ENCODE assay signal across 11 cellular contexts in genomic region chr17:1043601-1044251, GRCh38. TPM values are rescaled to one million over a fixed set of nuclear protein-coding genes. Genes with fewer than 3 reads are reported as not detected.
A peak's percentile ranks its signal among the peaks of the same experiment; 100 is the strongest.
DNase-seq lines count a peak whose midpoint lies in the region; ATAC-seq and TF ChIP-seq lines count a peak whose summit lies in the region.
"Had no signal": no experiment of that assay in that cellular context is flagged by ENCODE, and none has a peak within 500 bp of the region (broad histone marks: within the 10 kb centered on the region; RNA-seq: fewer than 3 reads in every experiment).

No MANE protein-coding gene starts in this region.

- H3K36me3 Mint-ChIP-seq in nephron progenitor cell (ENCODE audit: low read depth): peaks cover 30% of the 10 kb centered on the region
- peaks cover 0 to 54% (median 12%) of the 10 kb centered on the region in 3 donors for H3K36me3 Mint-ChIP-seq in CD8-positive, alpha-beta memory T cell
- H3K36me3 Mint-ChIP-seq in activated CD4-positive, alpha-beta memory T cell treated with anti-CD3 and anti-CD28 coated beads, Interleukin-2, amount 10 ng/mL, durations not matched to agents 7 days and 5 days (ENCODE audit: low read depth): peaks cover 32% of the 10 kb centered on the region

- peaks cover 0 to 5% of the 10 kb centered on the region in 2 donors for H3K4me1 ChIP-seq in aorta (ENCODE audit: control insufficient read depth in 1 of 2, insufficient read depth in 2 of 2, low read length in 2 of 2)
- H3K4me1 ChIP-seq in CD8-positive, alpha-beta memory T cell (ENCODE audit: insufficient read depth, low read length): no peaks in the 10 kb centered on the region
- H3K4me1 ChIP-seq: A549 had no signal

- CTCF ChIA-PET in CD8-positive, alpha-beta memory T cell (lab: Charles Lee): interaction anchor here (2.9 kb wide), 1 partner anchor 12 kb away, joined by 9 read pairs; no protein-coding TSS in a partner anchor
- CTCF ChIA-PET in activated CD4-positive, alpha-beta memory T cell treated with anti-CD3 and anti-CD28 coated beads, Interleukin-2, amount 10 ng/mL, durations not matched to agents 7 days and 5 days (lab: Charles Lee): interaction anchor here (0.9 to 1.0 kb wide), 2 partner anchors 13 to 15 kb away, joined by 3 read pairs; no protein-coding TSS in a partner anchor

- TF ChIP-seq CTCF in nephron progenitor cell (IDR thresholded peaks at IDR 0.05): no peak

- no peaks in the 10 kb centered on the region for H3K9me3 Mint-ChIP-seq in nephron progenitor cell
- H3K9me3 Mint-ChIP-seq in CD8-positive, alpha-beta memory T cell: no peaks in the 10 kb centered on the region
- peaks cover 5% of the 10 kb centered on the region for H3K9me3 Mint-ChIP-seq in activated CD4-positive, alpha-beta memory T cell treated with anti-CD3 and anti-CD28 coated beads, Interleukin-2, amount 10 ng/mL, durations not matched to agents 7 days and 5 days

- POLR2A ChIA-PET in CD8-positive, alpha-beta memory T cell (lab: Charles Lee): no interaction called here
- POLR2A ChIA-PET in activated CD4-positive, alpha-beta memory T cell treated with anti-CD3 and anti-CD28 coated beads, Interleukin-2, amount 10 ng/mL, durations not matched to agents 7 days and 5 days (lab: Charles Lee): no interaction called here

- no peaks in the 10 kb centered on the region for H3K36me3 ChIP-seq in aorta (ENCODE audit: control insufficient read depth in 1 of 2, insufficient read depth in 2 of 2, low read length in 1 of 2)
- H3K36me3 ChIP-seq in CD8-positive, alpha-beta memory T cell (ENCODE audit: insufficient read depth, low read length): peaks cover 1% of the 10 kb centered on the region

- H3K27me3 Mint-ChIP-seq in nephron progenitor cell (ENCODE audit: low read depth, poor library complexity): peaks cover 6% of the 10 kb centered on the region
- H3K27me3 Mint-ChIP-seq in CD8-positive, alpha-beta memory T cell: no peaks in the 10 kb centered on the region
- H3K27me3 Mint-ChIP-seq in activated CD4-positive, alpha-beta memory T cell treated with anti-CD3 and anti-CD28 coated beads, Interleukin-2, amount 10 ng/mL, durations not matched to agents 7 days and 5 days: no peaks in the 10 kb centered on the region
- H3K27me3 Mint-ChIP-seq: T-helper 17 cell had no signal

- intact Hi-C loops in aorta (cut with DNase I): no loop called here

- no peaks in the 10 kb centered on the region for H3K9me3 ChIP-seq in aorta (ENCODE audit: control insufficient read depth, low read length)
- H3K9me3 ChIP-seq in CD8-positive, alpha-beta memory T cell (ENCODE audit: low read length): no peaks in the 10 kb centered on the region
- H3K9me3 ChIP-seq: A549 had no signal

- 1 to 5% methylated on average over 21 of the region's 21 CpGs for WGBS in aorta, 2 donors

- H3K27ac ChIP-seq in aorta (ENCODE audit: low read depth in 1 of 2, low read length in 2 of 2): peak overlapping the region in 1 of 2 donors; percentile 35
- no peak overlapping the region for H3K27ac ChIP-seq in CD8-positive, alpha-beta memory T cell (ENCODE audit: low read depth, low read length)
- H3K27ac ChIP-seq: A549 had no signal

- H3K27me3 ChIP-seq in aorta (ENCODE audit: control insufficient read depth in 1 of 2, insufficient read depth in 2 of 2, low read length in 1 of 2): no peaks in the 10 kb centered on the region
- H3K27me3 ChIP-seq in CD8-positive, alpha-beta memory T cell (ENCODE audit: insufficient read depth, low read length, poor library complexity, severe bottlenecking): no peaks in the 10 kb centered on the region

- no peak overlapping the region for H3K27ac Mint-ChIP-seq in nephron progenitor cell
- H3K27ac Mint-ChIP-seq in CD8-positive, alpha-beta memory T cell: no peak overlapping the region
- no peak overlapping the region for H3K27ac Mint-ChIP-seq in activated CD4-positive, alpha-beta memory T cell treated with anti-CD3 and anti-CD28 coated beads, Interleukin-2, amount 10 ng/mL, durations not matched to agents 7 days and 5 days
- H3K27ac Mint-ChIP-seq: T-helper 17 cell had no signal

- no peak overlapping the region for H3K4me3 ChIP-seq in aorta (ENCODE audit: low read length in 2 of 2)
- H3K4me3 ChIP-seq in CD8-positive, alpha-beta memory T cell (ENCODE audit: low read length): no peak overlapping the region
- H3K4me3 ChIP-seq: A549 had no signal

- peaks cover 84% of the 10 kb centered on the region for H3K4me1 Mint-ChIP-seq in nephron progenitor cell
- peaks cover 7 to 11% (median 8%) of the 10 kb centered on the region in 3 donors for H3K4me1 Mint-ChIP-seq in CD8-positive, alpha-beta memory T cell
- no peaks in the 10 kb centered on the region for H3K4me1 Mint-ChIP-seq in activated CD4-positive, alpha-beta memory T cell treated with anti-CD3 and anti-CD28 coated beads, Interleukin-2, amount 10 ng/mL, durations not matched to agents 7 days and 5 days

- ATAC-seq in aorta (ENCODE audit: low FRiP score) (peak; percentile 74), HG03139 (IDR thresholded peaks at IDR 0.05; ENCODE audit: unreplicated experiment) (no peak)
- ATAC-seq: A549, HCT116, T-helper 17 cell had no signal

- no peak overlapping the region for H3K4me3 Mint-ChIP-seq in nephron progenitor cell
- H3K4me3 Mint-ChIP-seq in CD8-positive, alpha-beta memory T cell: no peak overlapping the region
- no peak overlapping the region for H3K4me3 Mint-ChIP-seq in activated CD4-positive, alpha-beta memory T cell treated with anti-CD3 and anti-CD28 coated beads, Interleukin-2, amount 10 ng/mL, durations not matched to agents 7 days and 5 days
- H3K4me3 Mint-ChIP-seq: T-helper 17 cell had no signal

- DNase-seq in NCI-H524 (lab: John Stamatoyannopoulos, UW): peak; percentile 48 to 83
- DNase-seq in NCI-H524 treated with DMSO at 0.1 percent for 48 hours (lab: John Stamatoyannopoulos, UW): no peak
- peak; percentile 74 for DNase-seq in glomerular endothelial cell (ENCODE audit: extremely low read depth, low read depth, low spot score)
- DNase-seq in nephron progenitor cell: peak; percentile 61
- peak; percentile 83 to 92 for DNase-seq in aorta
- DNase-seq in CD8-positive, alpha-beta memory T cell: no peak
- DNase-seq in activated CD4-positive, alpha-beta memory T cell treated with anti-CD3 and anti-CD28 coated beads, Interleukin-2, amount 10 ng/mL, durations not matched to agents 7 days and 5 days: no peak
- DNase-seq: T-helper 17 cell had no signal

RNA-seq across cellular contexts. Expression of gene TIMM22, which starts 46.8 kb away (rescaled TPM):
- 21.6 and 22.9 TPM in 2 replicates for total RNA-seq in glomerular endothelial cell
- total RNA-seq in aorta: 1 to 10 TPM; 7.7 to 9.1 TPM
- polyA plus RNA-seq in aorta: 1 to 10 TPM; 8.4 to 9.1 TPM
- 10 to 100 TPM; 19.9 to 21.5 TPM for total RNA-seq in CD8-positive, alpha-beta memory T cell
- 29.2 TPM for polyA plus RNA-seq in CD8-positive, alpha-beta memory T cell
- 1 to 10 TPM; 8.1 to 8.2 TPM for total RNA-seq in activated CD4-positive, alpha-beta memory T cell treated with anti-CD3 and anti-CD28 coated beads, Interleukin-2, amount 10 ng/mL, durations not matched to agents 7 days and 5 days

Comparison
In these comparisons a context has a peak if more than half of its experiments do, and no peak if none do; other contexts are left out.
1. DNase-seq: peak in NCI-H524 (2 of 2), glomerular endothelial cell (single experiment), nephron progenitor cell (single experiment) and aorta (2 of 2); none in NCI-H524 treated with DMSO at 0.1 percent for 48 hours (single experiment), CD8-positive, alpha-beta memory T cell (0 of 5) and activated CD4-positive, alpha-beta memory T cell treated with anti-CD3 and anti-CD28 coated beads, Interleukin-2, amount 10 ng/mL, durations not matched to agents 7 days and 5 days (single experiment).